9 cellular contexts compared by ENCODE assay signal in the genomic region with DNA sequence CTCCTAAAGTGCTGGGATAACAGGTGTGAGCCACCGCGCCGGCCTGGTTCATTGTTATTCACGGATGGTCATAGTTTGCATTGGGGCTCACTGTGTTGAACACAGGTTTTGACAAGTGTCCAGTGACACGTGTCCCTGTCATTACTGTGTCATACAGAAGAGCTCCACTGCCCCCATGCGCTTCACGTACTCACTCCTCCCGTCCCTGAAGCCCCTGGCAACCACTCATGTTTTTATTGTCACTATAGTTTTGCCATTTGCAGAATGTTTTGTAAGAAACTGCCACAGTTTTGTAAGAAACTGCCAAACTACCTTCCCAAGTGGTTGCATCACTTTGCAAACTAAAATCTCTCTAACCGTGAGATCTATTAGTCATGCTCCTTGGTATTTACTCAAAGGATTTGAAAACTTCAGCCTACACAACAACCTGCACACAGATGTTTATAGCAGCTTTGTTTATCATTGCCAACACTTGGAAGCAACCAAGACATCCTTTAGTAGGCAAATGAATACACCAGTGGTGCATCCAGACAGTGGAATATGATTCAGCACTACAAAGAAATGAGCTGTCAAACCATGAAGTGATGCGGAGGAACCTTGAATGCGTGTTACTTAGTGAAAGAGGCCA.
A peak's percentile ranks its signal among the peaks of the same experiment; 100 is the strongest.
DNase-seq lines count a peak whose midpoint lies in the region; ATAC-seq and TF ChIP-seq lines count a peak whose summit lies in the region.
"Had no signal": no experiment of that assay in that cellular context is flagged by ENCODE, and none has a peak within 500 bp of the region (broad histone marks: within the 10 kb centered on the region; RNA-seq: fewer than 3 reads in every experiment).

No MANE protein-coding gene starts in this region.

- intact Hi-C loops in A673 (cut with micrococcal nuclease; ENCODE audit: unreplicated experiment) = loop anchor here (5.0 kb wide), 1 partner anchor 176 kb away; the partner anchor contains the start of gene PCBP3

- no peaks in the 10 kb centered on the region for H3K9me3 ChIP-seq in A673 (ENCODE audit: low read depth, low read length, poor library complexity, severe bottlenecking)

- DNase-seq in A673 (ENCODE audit: low spot score) (no peak), GM12865 (ENCODE audit: low read depth) (peak; percentile 47), SHP77 treated with DMSO at 0.1 percent for 48 hours (lab: John Stamatoyannopoulos, UW) (peak; percentile 29), epithelial cell of prostate (ENCODE audit: low read depth, low spot score) (peak; percentile 68), hepatic stellate cell (ENCODE audit: low spot score) (no peak), NCI-H345 (lab: John Stamatoyannopoulos, UW) (no peak)

- BruUV-seq in A673 (replicated peaks; lab: Mats Ljungman, UMichigan) = no TSS peak

- POLR2A ChIA-PET in A673 (lab: Charles Lee; ENCODE audit: low non-redundant PET) = no interaction called here

- no peaks in the 10 kb centered on the region for H3K36me3 ChIP-seq in A673 (ENCODE audit: insufficient read depth, low read length, poor library complexity, severe bottlenecking)

- peaks cover 13% of the 10 kb centered on the region for H3K4me1 ChIP-seq in A673 (ENCODE audit: insufficient read depth, low read length, poor library complexity, severe bottlenecking)

- H3K27ac ChIP-seq in A673 (ENCODE audit: low read depth, low read length, poor library complexity, severe bottlenecking) (peak overlapping the region; percentile 40), epithelial cell of prostate (no peak overlapping the region)

- H3K4me3 ChIP-seq in A673 (ENCODE audit: low read depth, low read length, poor library complexity, severe bottlenecking) = no peak overlapping the region
- no peak overlapping the region for H3K4me3 ChIP-seq in GM12865 (ENCODE audit: low read depth, low read length)
- H3K4me3 ChIP-seq: lung had no signal

- CTCF ChIA-PET in A673 (lab: Charles Lee) = interaction anchor here (1.7 kb wide), 1 partner anchor 263 kb away, joined by 11 read pairs; no protein-coding TSS in a partner anchor

- H3K27me3 ChIP-seq in A673 (replicated peaks; ENCODE audit: insufficient read depth, low read depth, low read length, poor library complexity) = no peaks in the 10 kb centered on the region

- ATAC-seq in HG02884 (IDR thresholded peaks at IDR 0.05; ENCODE audit: unreplicated experiment) = no peak
- ATAC-seq in GM19023 (IDR thresholded peaks at IDR 0.05; ENCODE audit: unreplicated experiment) = no peak

- TF ChIP-seq CTCF in A673 (conservative IDR thresholded peaks at IDR 0.05; ENCODE audit: low read depth, low read length) = no peak
- no peak for TF ChIP-seq CTCF in GM12865 (IDR thresholded peaks at IDR 0.05; ENCODE audit: insufficient read depth, low read depth, low read length, missing control alignments)

Comparison
In these comparisons a context has a peak if more than half of its experiments do, and no peak if none do; other contexts are left out.
1. DNase-seq: peak in GM12865 (single experiment), SHP77 treated with DMSO at 0.1 percent for 48 hours (single experiment) and epithelial cell of prostate (single experiment); none in A673 (single experiment), hepatic stellate cell (single experiment) and NCI-H345 (single experiment).